8 cellular contexts compared by ENCODE assay signal in the genomic region with DNA sequence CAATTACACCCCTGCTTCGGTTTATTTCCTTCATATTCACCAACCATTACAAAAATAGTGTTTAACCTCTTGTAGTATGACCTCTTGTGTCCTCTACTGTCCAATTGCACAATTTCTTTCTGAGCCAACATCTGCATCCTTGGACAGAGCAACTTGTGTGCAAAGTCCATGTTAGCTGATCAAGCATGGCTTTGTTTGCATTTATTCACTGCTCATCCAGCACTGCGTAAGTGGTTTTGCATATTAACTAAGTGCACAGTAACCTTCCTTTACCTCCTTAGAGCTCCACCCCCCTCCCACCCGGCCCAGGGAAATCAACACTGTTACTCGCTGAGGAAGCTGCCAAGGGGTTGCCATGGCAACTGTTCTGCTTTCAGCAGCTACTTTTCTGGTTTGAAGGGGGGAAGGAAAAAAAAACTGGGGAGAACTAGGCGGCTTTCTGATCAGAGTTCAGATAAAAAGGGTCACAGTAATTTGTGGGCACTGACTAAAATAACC.
DNase-seq lines count a peak whose midpoint lies in the region; ATAC-seq and TF ChIP-seq lines count a peak whose summit lies in the region.

No MANE protein-coding gene starts in this region.

- peak; percentile 86 for DNase-seq in A673 (ENCODE audit: low spot score)
- DNase-seq in LoVo (ENCODE audit: low spot score): peak; percentile 41
- DNase-seq in T follicular helper cell (ENCODE audit: low read depth): peak; percentile 89
- peak; percentile 54 for DNase-seq in adipocyte (ENCODE audit: low read depth)
- peak; percentile 81 for DNase-seq in left ventricle myocardium superior
- DNase-seq in renal cortical epithelial cell (ENCODE audit: low read depth): peak; percentile 92
- peak; percentile 70 for DNase-seq in ureter (ENCODE audit: low spot score)

- no TSS peak for BruUV-seq in A673 (replicated peaks; lab: Mats Ljungman, UMichigan)

- H3K4me1 ChIP-seq in A673 (ENCODE audit: insufficient read depth, low read length, poor library complexity, severe bottlenecking) (peaks cover 38% of the 10 kb centered on the region), adipocyte (ENCODE audit: control insufficient read depth, insufficient read depth, low read length) (peaks cover 14% of the 10 kb centered on the region)

- H3K9me3 ChIP-seq in A673 (ENCODE audit: low read depth, low read length, poor library complexity, severe bottlenecking) (no peaks in the 10 kb centered on the region), adipocyte (ENCODE audit: control insufficient read depth, low read length) (no peaks in the 10 kb centered on the region)

- no peak overlapping the region for H3K9ac ChIP-seq in adipocyte (ENCODE audit: low read length)

- H3K4me3 ChIP-seq in A673 (ENCODE audit: low read depth, low read length, poor library complexity, severe bottlenecking) (peak overlapping the region; percentile 35), adipocyte (ENCODE audit: low read length) (peak overlapping the region; percentile 14)

- ATAC-seq in GM19395 (IDR thresholded peaks at IDR 0.05; ENCODE audit: unreplicated experiment) (peak; percentile 48), left ventricle myocardium superior (peak; percentile 53)

- no peaks in the 10 kb centered on the region for H3K27me3 ChIP-seq in A673 (replicated peaks; ENCODE audit: insufficient read depth, low read depth, low read length, poor library complexity)
- no peaks in the 10 kb centered on the region for H3K27me3 ChIP-seq in adipocyte (replicated peaks; ENCODE audit: control insufficient read depth, insufficient read depth, low read length)

- POLR2A ChIA-PET in A673 (lab: Charles Lee; ENCODE audit: low non-redundant PET): no interaction called here

- H3K36me3 ChIP-seq in A673 (ENCODE audit: insufficient read depth, low read length, poor library complexity, severe bottlenecking) (no peaks in the 10 kb centered on the region), adipocyte (ENCODE audit: control insufficient read depth, insufficient read depth, low read length, severe bottlenecking) (no peaks in the 10 kb centered on the region)

- intact Hi-C loops in A673 (cut with micrococcal nuclease; ENCODE audit: unreplicated experiment) (loop anchor here (2.0 to 10.0 kb wide), 2 partner anchors 453 to 533 kb away; no protein-coding TSS in a partner anchor), left ventricle myocardium superior (cut with micrococcal nuclease) (loop anchor here (5.0 to 10.0 kb wide), 3 partner anchors 143 to 523 kb away; no protein-coding TSS in a partner anchor)

- TF ChIP-seq CTCF in A673 (conservative IDR thresholded peaks at IDR 0.05; ENCODE audit: low read depth, low read length): no peak

- CTCF ChIA-PET in A673 (lab: Charles Lee): interaction anchor here (0.6 kb wide), 1 partner anchor 170 kb away, joined by 3 read pairs; no protein-coding TSS in a partner anchor

- H3K27ac ChIP-seq in A673 (ENCODE audit: low read depth, low read length, poor library complexity, severe bottlenecking): no peak overlapping the region

Comparison
In these comparisons a context has a peak if more than half of its experiments do, and no peak if none do; other contexts are left out.
1. DNase-seq: peak in every context shown above with its lines; median percentile 92 in renal cortical epithelial cell; 89 in T follicular helper cell; 86 in A673; 81 in left ventricle myocardium superior; 70 in ureter; 54 in adipocyte; 41 in LoVo.